11 cellular contexts compared by ENCODE assay signal in genomic region chr3:184228376-184229137, GRCh38. TPM values are rescaled to one million over a fixed set of nuclear protein-coding genes. Genes with fewer than 3 reads are reported as not detected.
DNase-seq lines count a peak whose midpoint lies in the region; FAIRE-seq and TF ChIP-seq lines count a peak whose summit lies in the region.
"Had no signal": no experiment of that assay in that cellular context is flagged by ENCODE, and none has a peak within 500 bp of the region (broad histone marks: within the 10 kb centered on the region; RNA-seq: fewer than 3 reads in every experiment).

No MANE protein-coding gene starts in this region.

- no peak for TF ChIP-seq RAD21 in H1 (IDR thresholded peaks at IDR 0.05 in 1 of 2, conservative IDR thresholded peaks at IDR 0.05 in 1 of 2; ENCODE audit: low read depth in 2 of 2, low read length in 2 of 2)

- H3K79me2 ChIP-seq in OCI-LY1 (ENCODE audit: insufficient read depth, low read length): no peaks in the 10 kb centered on the region
- no peaks in the 10 kb centered on the region for H3K79me2 ChIP-seq in H1 (ENCODE audit: control insufficient read depth in 1 of 2, insufficient read depth in 2 of 2, low read length in 2 of 2)

- CTCF ChIA-PET in H1 (lab: Charles Lee; ENCODE audit: partially characterized antibody): interaction anchor here (0.6 to 10.3 kb wide), 37 partner anchors 12 to 454 kb away, joined by 3 to 183 read pairs (median 9); partner anchors contain the start of genes ABCF3, CAMK2N2, EEF1AKMT4 and EIF2B5

- H3K9ac ChIP-seq in OCI-LY1 (ENCODE audit: low read length) (no peak overlapping the region), H1 (replicated peaks in 1 of 4; ENCODE audit: extremely low read depth in 1 of 4, low read depth in 3 of 4, low read length in 3 of 4) (no peak overlapping the region)

- peaks cover 2% of the 10 kb centered on the region for H3K36me3 Mint-ChIP-seq in activated CD4-positive, alpha-beta T cell treated with anti-CD3 and anti-CD28 coated beads, Interleukin-2, amount 10 ng/mL, durations not matched to agents 24 days and 14 days (ENCODE audit: low read depth)

- no peak overlapping the region for H2BK20ac ChIP-seq in H1 (ENCODE audit: low read length)

- TF ChIP-seq CTCF in OCI-LY1 (IDR thresholded peaks at IDR 0.05; ENCODE audit: low read length) (peak; percentile 34; the same call in 1 of the 2 replicates), H1 (IDR thresholded peaks at IDR 0.05; ENCODE audit: control extremely low read depth in 1 of 3, insufficient read depth in 1 of 3, low read depth in 1 of 3, low read length in 3 of 3) (no peak), spleen (IDR thresholded peaks at IDR 0.05 in 8 of 11, conservative IDR thresholded peaks at IDR 0.05 in 3 of 11) (no peak)

- TF ChIP-seq EP300 in H1 (IDR thresholded peaks at IDR 0.05; ENCODE audit: borderline replicate concordance in 1 of 2, low read depth in 2 of 2, low read length in 2 of 2): no peak

- H4K5ac ChIP-seq in H1 (ENCODE audit: insufficient read length, low read depth, low read length): no peak overlapping the region

- H3F3A ChIP-seq in OCI-LY1 (ENCODE audit: insufficient read depth, low read length): no peaks in the 10 kb centered on the region

- H4K8ac ChIP-seq in H1 (ENCODE audit: extremely low read depth, insufficient read depth, low read length): no peak overlapping the region

- H3K14ac ChIP-seq in H1 (ENCODE audit: insufficient read length): no peak overlapping the region

- no peak overlapping the region for H2BK5ac ChIP-seq in H1 (ENCODE audit: low read depth, low read length)

- H3K36me3 ChIP-seq in OCI-LY1 (ENCODE audit: insufficient read depth, low read length) (no peaks in the 10 kb centered on the region), H1 (ENCODE audit: control insufficient read depth in 2 of 4, insufficient read depth in 4 of 4, low read length in 3 of 4) (peaks cover 0 to 8% (median 0%) of the 10 kb centered on the region in 4 experiments; a peak in 1 of 8 replicates), spleen (no peaks in the 10 kb centered on the region), SJCRH30 (no peaks in the 10 kb centered on the region)

- no peak for DNase-seq in activated CD4-positive, alpha-beta T cell treated with anti-CD3 and anti-CD28 coated beads, Interleukin-2, amount 10 ng/mL, durations not matched to agents 24 days and 14 days
- no peak for DNase-seq in activated CD4-positive, alpha-beta T cell treated with anti-CD3 and anti-CD28 coated beads, Interleukin-2, amount 50 U/mL, for 1 hour
- DNase-seq in H1 (ENCODE audit: low read depth in 1 of 2, low spot score in 2 of 2): no peak
- DNase-seq in spleen: no peak
- no peak for DNase-seq in DMS153 (lab: John Stamatoyannopoulos, UW)
- no peak for DNase-seq in SJCRH30
- DNase-seq in H54 (ENCODE audit: insufficient read length, low spot score): no peak
- DNase-seq: NCI-H1436 treated with DMSO at 0.1 percent for 48 hours had no signal

- peaks cover 12% of the 10 kb centered on the region; the same call in 1 of the 2 replicates for H3K23me2 ChIP-seq in H1 (ENCODE audit: low read depth, low read length)

- H4K20me1 ChIP-seq in OCI-LY1 (ENCODE audit: insufficient read depth, low read length) (no peaks in the 10 kb centered on the region), H1 (replicated peaks in 1 of 2; ENCODE audit: control insufficient read depth in 1 of 2, insufficient read depth in 2 of 2, low read length in 2 of 2) (peaks cover 4 to 5% of the 10 kb centered on the region in 2 experiments)

- 37% methylated on average over 12 of the region's 12 CpGs; no CpG with 5 or more reads in 1 of the 2 experiments for WGBS in H1 (ENCODE audit: extremely low coverage in 1 of 2, insufficient coverage in 1 of 2, insufficient read length in 1 of 2, insufficient replicate concordance in 2 of 2, low coverage in 1 of 2, low lambda C conversion rate in 2 of 2, missing lambda C conversion rate in 1 of 2), 2 experiments
- 36 to 41% (median 40%) methylated on average over 11 to 12 of the region's 12 CpGs for WGBS in spleen, 5 donors

- peaks cover 56% of the 10 kb centered on the region for H3K27me3 Mint-ChIP-seq in activated CD4-positive, alpha-beta T cell treated with anti-CD3 and anti-CD28 coated beads, Interleukin-2, amount 10 ng/mL, durations not matched to agents 24 days and 14 days

- TF ChIP-seq POLR2A in H1 (IDR thresholded peaks at IDR 0.05; ENCODE audit: control extremely low read depth in 1 of 2, low read depth in 2 of 2, low read length in 2 of 2): no peak
- TF ChIP-seq POLR2A in spleen (IDR thresholded peaks at IDR 0.05): no peak
- TF ChIP-seq POLR2A in H54 (IDR thresholded peaks at IDR 0.05; ENCODE audit: low read depth, low read length): no peak

- H3K4me3 Mint-ChIP-seq in activated CD4-positive, alpha-beta T cell treated with anti-CD3 and anti-CD28 coated beads, Interleukin-2, amount 10 ng/mL, durations not matched to agents 24 days and 14 days: peak overlapping the region; percentile 71

- intact Hi-C loops in activated CD4-positive, alpha-beta T cell treated with anti-CD3 and anti-CD28 coated beads, Interleukin-2, amount 10 ng/mL, durations not matched to agents 24 days and 14 days (cut with micrococcal nuclease): no loop called here
- intact Hi-C loops in spleen (cut with DNase I; ENCODE audit: low total_unique reads): no loop called here

- H3K79me1 ChIP-seq in H1 (ENCODE audit: low read depth, low read length): no peaks in the 10 kb centered on the region

- H3K9me2 ChIP-seq in OCI-LY1 (ENCODE audit: low read depth, low read length): no peaks in the 10 kb centered on the region

- no peak overlapping the region for H3K4ac ChIP-seq in H1 (replicated peaks; ENCODE audit: insufficient read length, low read depth, low read length)

- H3K27me3 ChIP-seq in OCI-LY1 (ENCODE audit: insufficient read depth, low read length) (peaks cover 19% of the 10 kb centered on the region), H1 (replicated peaks in 1 of 4; ENCODE audit: control insufficient read depth in 3 of 4, extremely low read depth in 1 of 4, insufficient read depth in 3 of 4, low read length in 3 of 4) (peaks cover 35 to 58% (median 53%) of the 10 kb centered on the region in 4 experiments), spleen (replicated peaks in 1 of 7) (peaks cover 4 to 86% (median 47%) of the 10 kb centered on the region in 7 donors), SJCRH30 (0 out of 2 replicates have a peak, but pooled peaks cover 4% of the 10 kb centered on the region)

- no peak overlapping the region for H3K23ac ChIP-seq in H1 (ENCODE audit: insufficient read length)

- peaks cover 14% of the 10 kb centered on the region for H3K4me1 ChIP-seq in OCI-LY1 (ENCODE audit: insufficient read depth, low read length, severe bottlenecking)
- H3K4me1 ChIP-seq in H1 (replicated peaks in 1 of 4; ENCODE audit: control insufficient read depth in 3 of 4, insufficient read depth in 4 of 4, low read length in 3 of 4): peaks cover 0 to 20% (median 4%) of the 10 kb centered on the region in 4 experiments; a peak in 5 of 7 replicates
- H3K4me1 ChIP-seq in spleen: peaks cover 8 to 28% (median 25%) of the 10 kb centered on the region in 6 donors
- peaks cover 4% of the 10 kb centered on the region; the same call in 1 of the 2 replicates for H3K4me1 ChIP-seq in SJCRH30

- H3K27ac Mint-ChIP-seq in activated CD4-positive, alpha-beta T cell treated with anti-CD3 and anti-CD28 coated beads, Interleukin-2, amount 10 ng/mL, durations not matched to agents 24 days and 14 days: no peak overlapping the region

- peaks cover 8% of the 10 kb centered on the region for H3K4me1 Mint-ChIP-seq in activated CD4-positive, alpha-beta T cell treated with anti-CD3 and anti-CD28 coated beads, Interleukin-2, amount 10 ng/mL, durations not matched to agents 24 days and 14 days

- H2AFZ ChIP-seq in OCI-LY1 (ENCODE audit: low read length) (no peak overlapping the region), H1 (ENCODE audit: low read length) (no peak overlapping the region)

- H2AK5ac ChIP-seq in H1 (ENCODE audit: low read depth, low read length): no peak overlapping the region

- POLR2A ChIA-PET in H1 (lab: Charles Lee; ENCODE audit: partially characterized antibody): interaction anchor here (0.9 to 2.5 kb wide), 5 partner anchors 12 to 52 kb away, joined by 3 to 11 read pairs (median 6); partner anchors contain the start of genes ABCF3 and EEF1AKMT4

- H3K4me2 ChIP-seq in OCI-LY1 (ENCODE audit: low read length) (peak overlapping the region; percentile 71), H1 (ENCODE audit: insufficient read depth in 1 of 2, low read depth in 2 of 2, low read length in 2 of 2) (peak overlapping the region; percentile 61 to 96)

- no peak overlapping the region for H4K91ac ChIP-seq in H1 (replicated peaks; ENCODE audit: insufficient read length, low read length)

- H3K4me3 ChIP-seq in OCI-LY1 (ENCODE audit: low read depth, low read length, poor library complexity, severe bottlenecking): peak overlapping the region; percentile 59
- peak overlapping the region; percentile 33 to 59 (median 42); a peak in 5 of 8 replicates for H3K4me3 ChIP-seq in H1 (ENCODE audit: extremely low read depth in 1 of 4, insufficient read depth in 2 of 4, low read depth in 3 of 4, low read length in 4 of 4)
- peak overlapping the region in 5 of 8 donors; percentile 40 to 72 (median 51) for H3K4me3 ChIP-seq in spleen
- H3K4me3 ChIP-seq in SJCRH30: no peak overlapping the region

- no peak overlapping the region for H3K18ac ChIP-seq in H1 (ENCODE audit: extremely low read depth, low read length)

- no peak overlapping the region for H2BK120ac ChIP-seq in H1 (replicated peaks; ENCODE audit: low read depth, low read length)

- no peak overlapping the region; the same call in 1 of the 2 replicates for H2BK12ac ChIP-seq in H1 (ENCODE audit: low read depth, low read length)

- no peak overlapping the region for H2BK15ac ChIP-seq in H1 (ENCODE audit: low read length)

- H3K9me3 Mint-ChIP-seq in activated CD4-positive, alpha-beta T cell treated with anti-CD3 and anti-CD28 coated beads, Interleukin-2, amount 10 ng/mL, durations not matched to agents 24 days and 14 days: no peaks in the 10 kb centered on the region

- FAIRE-seq in H1 (lab: Jason Lieb, UNC) (no peak), H54 (lab: Jason Lieb, UNC) (no peak)

- H3K27ac ChIP-seq in OCI-LY1 (ENCODE audit: low read depth, low read length, poor library complexity, severe bottlenecking) (no peak overlapping the region), H1 (ENCODE audit: low read depth, low read length) (no peak overlapping the region), spleen (no peak overlapping the region), SJCRH30 (no peak overlapping the region)

- H3K9me3 ChIP-seq in OCI-LY1 (ENCODE audit: low read length) (no peaks in the 10 kb centered on the region), H1 (ENCODE audit: insufficient read depth in 2 of 2, low read depth in 1 of 2, low read length in 1 of 2) (no peaks in the 10 kb centered on the region), spleen (no peaks in the 10 kb centered on the region), SJCRH30 (replicated peaks) (no peaks in the 10 kb centered on the region)

- H3K56ac ChIP-seq in H1 (replicated peaks; ENCODE audit: insufficient read length, low read depth, low read length): no peak overlapping the region

RNA-seq across cellular contexts. Expression of gene VWA5B2, which starts 0.8 kb away (rescaled TPM):
- total RNA-seq in activated CD4-positive, alpha-beta T cell treated with anti-CD3 and anti-CD28 coated beads, Interleukin-2, amount 10 ng/mL, durations not matched to agents 24 days and 14 days: not detected in 2 replicates
- total RNA-seq in H1 (2021; fragmentation: NEBNext Ultra II Directional; extraction: Animal tissue kit (Norgen Biotek cat#: 25700)): 0.50 and 0.56 TPM in 2 replicates
- polyA plus RNA-seq in H1 (2011; rRNA removed) (0.53 and 0.88 TPM in 2 replicates), spleen (under 1 TPM; 0.02 to 0.08 (median 0.03) TPM)
- polyA plus RNA-seq in H1 (2011; cell fraction: cytosol; rRNA removed): 0.37 TPM
- 3.0 TPM for polyA plus RNA-seq in H1 (2011; cell fraction: nucleus; rRNA removed)
- 0.29 to 0.72 TPM (median 0.41 TPM) in 4 replicates for polyA plus RNA-seq in H1 (2012, experiment 1 of 2)
- polyA plus RNA-seq in H1 (2012, experiment 2 of 2): 0.70 TPM
- polyA plus RNA-seq in H1 (2013, experiment 1 of 2): 0.28 TPM
- polyA plus RNA-seq in H1 (2013, experiment 2 of 2): 0.17 TPM
- 0.41 and 0.44 TPM in 2 replicates for polyA minus RNA-seq in H1 (2011; rRNA and poly(A)+ RNA removed)
- polyA minus RNA-seq in H1 (2011; cell fraction: cytosol; rRNA and poly(A)+ RNA removed): 0.37 TPM
- 1.5 TPM for polyA minus RNA-seq in H1 (2011; cell fraction: nucleus; rRNA and poly(A)+ RNA removed)
- total RNA-seq in spleen: under 1 TPM in 2 of 7 donors, not detected in 5; 0.28 to 0.68 TPM
- total RNA-seq in SJCRH30 (2014; rRNA removed; shearing (Covaris generic)): 0.51 and 1.0 TPM in 2 replicates
- total RNA-seq: epithelial cell of proximal tubule, ureter had no signal

RNA-seq across cellular contexts. Expression of gene ALG3, which starts 20.2 kb away (rescaled TPM):
- total RNA-seq in activated CD4-positive, alpha-beta T cell treated with anti-CD3 and anti-CD28 coated beads, Interleukin-2, amount 10 ng/mL, durations not matched to agents 24 days and 14 days: 82.5 and 85.3 TPM in 2 replicates
- 54.6 and 56.7 TPM in 2 replicates for total RNA-seq in H1 (2021; fragmentation: NEBNext Ultra II Directional; extraction: Animal tissue kit (Norgen Biotek cat#: 25700))
- polyA plus RNA-seq in H1 (2011; rRNA removed) (148 and 184 TPM in 2 replicates), spleen (10 to 100 TPM; 18.7 to 23.9 (median 22.8) TPM)
- polyA plus RNA-seq in H1 (2011; cell fraction: cytosol; rRNA removed): 76.8 TPM
- polyA plus RNA-seq in H1 (2011; cell fraction: nucleus; rRNA removed): 137 TPM
- 56.2 to 78.3 TPM (median 75.9 TPM) in 4 replicates for polyA plus RNA-seq in H1 (2012, experiment 1 of 2)
- 105 TPM for polyA plus RNA-seq in H1 (2012, experiment 2 of 2)
- 104 TPM for polyA plus RNA-seq in H1 (2013, experiment 1 of 2)
- 114 TPM for polyA plus RNA-seq in H1 (2013, experiment 2 of 2)
- polyA minus RNA-seq in H1 (2011; rRNA and poly(A)+ RNA removed): 155 and 187 TPM in 2 replicates
- polyA minus RNA-seq in H1 (2011; cell fraction: cytosol; rRNA and poly(A)+ RNA removed): 57.0 TPM
- 99.3 TPM for polyA minus RNA-seq in H1 (2011; cell fraction: nucleus; rRNA and poly(A)+ RNA removed)
- total RNA-seq in spleen: 10 to 100 TPM; 21.1 to 59.0 (median 28.2) TPM
- 37.0 and 38.2 TPM in 2 replicates for total RNA-seq in SJCRH30 (2014; rRNA removed; shearing (Covaris generic))

RNA-seq across cellular contexts. Expression of gene EEF1AKMT4, which starts 20.9 kb away (rescaled TPM):
- 14.3 and 15.9 TPM in 2 replicates for total RNA-seq in activated CD4-positive, alpha-beta T cell treated with anti-CD3 and anti-CD28 coated beads, Interleukin-2, amount 10 ng/mL, durations not matched to agents 24 days and 14 days
- 9.3 and 9.6 TPM in 2 replicates for total RNA-seq in H1 (2021; fragmentation: NEBNext Ultra II Directional; extraction: Animal tissue kit (Norgen Biotek cat#: 25700))
- polyA plus RNA-seq in H1 (2011; rRNA removed) (30.1 and 39.0 TPM in 2 replicates), spleen (1 to 10 TPM; 1.6 to 3.7 (median 3.5) TPM)
- polyA plus RNA-seq in H1 (2011; cell fraction: cytosol; rRNA removed): 22.5 TPM
- 24.0 TPM for polyA plus RNA-seq in H1 (2011; cell fraction: nucleus; rRNA removed)
- polyA plus RNA-seq in H1 (2012, experiment 1 of 2): 13.8 to 18.0 TPM (median 15.3 TPM) in 4 replicates
- 17.6 TPM for polyA plus RNA-seq in H1 (2012, experiment 2 of 2)
- polyA plus RNA-seq in H1 (2013, experiment 1 of 2): 6.7 TPM
- polyA plus RNA-seq in H1 (2013, experiment 2 of 2): 6.7 TPM
- polyA minus RNA-seq in H1 (2011; rRNA and poly(A)+ RNA removed): 14.7 and 16.9 TPM in 2 replicates
- polyA minus RNA-seq in H1 (2011; cell fraction: cytosol; rRNA and poly(A)+ RNA removed): 4.8 TPM
- polyA minus RNA-seq in H1 (2011; cell fraction: nucleus; rRNA and poly(A)+ RNA removed): 10.6 TPM
- total RNA-seq in spleen: 1 to 10 TPM; 1.2 to 5.4 (median 3.0) TPM
- 5.4 and 5.5 TPM in 2 replicates for total RNA-seq in SJCRH30 (2014; rRNA removed; shearing (Covaris generic))

RNA-seq across cellular contexts. Expression of gene CAMK2N2, which starts 32.8 kb away (rescaled TPM):
- total RNA-seq in activated CD4-positive, alpha-beta T cell treated with anti-CD3 and anti-CD28 coated beads, Interleukin-2, amount 10 ng/mL, durations not matched to agents 24 days and 14 days: 0.14 TPM in 2 replicates
- 16.9 and 17.7 TPM in 2 replicates for total RNA-seq in H1 (2021; fragmentation: NEBNext Ultra II Directional; extraction: Animal tissue kit (Norgen Biotek cat#: 25700))
- 4.0 and 6.1 TPM in 2 replicates for polyA plus RNA-seq in H1 (2011; rRNA removed)
- 1.9 TPM for polyA plus RNA-seq in H1 (2011; cell fraction: cytosol; rRNA removed)
- 5.2 TPM for polyA plus RNA-seq in H1 (2011; cell fraction: nucleus; rRNA removed)
- polyA plus RNA-seq in H1 (2012, experiment 1 of 2): 7.8 to 12.7 TPM (median 9.4 TPM) in 4 replicates
- polyA plus RNA-seq in H1 (2012, experiment 2 of 2): 8.9 TPM
- polyA plus RNA-seq in H1 (2013, experiment 1 of 2): 11.5 TPM
- polyA plus RNA-seq in H1 (2013, experiment 2 of 2): 11.3 TPM
- polyA minus RNA-seq in H1 (2011; rRNA and poly(A)+ RNA removed): 1.9 and 2.3 TPM in 2 replicates
- polyA minus RNA-seq in H1 (2011; cell fraction: cytosol; rRNA and poly(A)+ RNA removed): 3.6 TPM
- 1.7 TPM for polyA minus RNA-seq in H1 (2011; cell fraction: nucleus; rRNA and poly(A)+ RNA removed)
- under 1 TPM in 1 of 7 donors, not detected in 6; 0.35 TPM for total RNA-seq in spleen
- under 1 TPM in 1 of 3 donors, not detected in 2; 0.08 TPM for polyA plus RNA-seq in spleen
- 4.0 and 6.0 TPM in 2 replicates for total RNA-seq in SJCRH30 (2014; rRNA removed; shearing (Covaris generic))
- total RNA-seq: ureter had no signal

RNA-seq across cellular contexts. Expression of gene ABCF3, which starts 42.6 kb away (rescaled TPM):
- total RNA-seq in activated CD4-positive, alpha-beta T cell treated with anti-CD3 and anti-CD28 coated beads, Interleukin-2, amount 10 ng/mL, durations not matched to agents 24 days and 14 days: 66.9 and 67.6 TPM in 2 replicates
- 50.9 and 51.6 TPM in 2 replicates for total RNA-seq in H1 (2021; fragmentation: NEBNext Ultra II Directional; extraction: Animal tissue kit (Norgen Biotek cat#: 25700))
- polyA plus RNA-seq in H1 (2011; rRNA removed) (57.8 and 76.6 TPM in 2 replicates), spleen (10 to 100 TPM; 35.3 to 67.3 (median 61.2) TPM)
- polyA plus RNA-seq in H1 (2011; cell fraction: cytosol; rRNA removed): 55.1 TPM
- polyA plus RNA-seq in H1 (2011; cell fraction: nucleus; rRNA removed): 203 TPM
- polyA plus RNA-seq in H1 (2012, experiment 1 of 2): 40.9 to 54.7 TPM (median 52.0 TPM) in 4 replicates
- 34.1 TPM for polyA plus RNA-seq in H1 (2012, experiment 2 of 2)
- 28.7 TPM for polyA plus RNA-seq in H1 (2013, experiment 1 of 2)
- 24.2 TPM for polyA plus RNA-seq in H1 (2013, experiment 2 of 2)
- 60.0 and 74.3 TPM in 2 replicates for polyA minus RNA-seq in H1 (2011; rRNA and poly(A)+ RNA removed)
- polyA minus RNA-seq in H1 (2011; cell fraction: cytosol; rRNA and poly(A)+ RNA removed): 37.5 TPM
- polyA minus RNA-seq in H1 (2011; cell fraction: nucleus; rRNA and poly(A)+ RNA removed): 60.7 TPM
- total RNA-seq in spleen: 10 to 100 TPM; 46.4 to 90.7 (median 69.8) TPM
- total RNA-seq in SJCRH30 (2014; rRNA removed; shearing (Covaris generic)): 29.4 and 32.6 TPM in 2 replicates
